In genomic region chr20:49811825-49812462, GRCh38 we compare ENCODE assay signal across 8 cellular contexts. TPM values are rescaled to one million over a fixed set of nuclear protein-coding genes. Genes with fewer than 3 reads are reported as not detected.
A peak's percentile ranks its signal among the peaks of the same experiment; 100 is the strongest.
DNase-seq lines count a peak whose midpoint lies in the region; TF ChIP-seq lines count a peak whose summit lies in the region.

No MANE protein-coding gene starts in this region.

- intact Hi-C loops in ascending aorta (cut with DNase I), result loop anchor here (1.0 to 5.0 kb wide), 4 partner anchors 35 to 103 kb away; partner anchors contain the start of gene SPATA2

- peak overlapping the region; percentile 88 for H3K4me3 ChIP-seq in HUES48 (ENCODE audit: low read depth, low read length)
- H3K4me3 ChIP-seq in ascending aorta, result peak overlapping the region; percentile 72 to 94
- H3K4me3 ChIP-seq in subcutaneous abdominal adipose tissue (ENCODE audit: low read depth in 1 of 5, low read length in 5 of 5), result peak overlapping the region; percentile 80 to 96 (median 86)

- H3K27ac ChIP-seq in HUES48 (ENCODE audit: low read depth, low read length), result peak overlapping the region; percentile 91
- H3K27ac ChIP-seq in ascending aorta, result peak overlapping the region; percentile 89 to 96
- H3K27ac ChIP-seq in subcutaneous abdominal adipose tissue (ENCODE audit: low read depth, low read length), result peak overlapping the region; percentile 95

- H3K9me3 ChIP-seq in HUES48 (ENCODE audit: control insufficient read depth, insufficient read depth, low read length) (no peaks in the 10 kb centered on the region), ascending aorta (no peaks in the 10 kb centered on the region), subcutaneous abdominal adipose tissue (ENCODE audit: control insufficient read depth in 5 of 5, low read length in 5 of 5) (no peaks in the 10 kb centered on the region)

- peaks cover 7% of the 10 kb centered on the region for H3K4me1 ChIP-seq in HUES48 (ENCODE audit: control insufficient read depth, insufficient read depth, low read length)
- H3K4me1 ChIP-seq in ascending aorta, result peaks cover 0 to 8% of the 10 kb centered on the region in 2 donors
- H3K4me1 ChIP-seq in subcutaneous abdominal adipose tissue (ENCODE audit: control insufficient read depth in 5 of 5, insufficient read depth in 5 of 5, low read length in 5 of 5), result peaks cover 5 to 24% (median 22%) of the 10 kb centered on the region in 5 donors

- peak overlapping the region; percentile 62 for H3K9ac ChIP-seq in HUES48 (ENCODE audit: low read depth, low read length)
- H3K9ac ChIP-seq in subcutaneous abdominal adipose tissue (ENCODE audit: low read length in 5 of 5), result peak overlapping the region; percentile 42 to 94 (median 91)

- DNase-seq in EH (ENCODE audit: low read depth) (peak; percentile 63), ascending aorta (ENCODE audit: low spot score in 2 of 2) (no peak), islet precursor cell (peak; percentile 81), Ammon's horn (ENCODE audit: low spot score) (no peak), mucosa of gallbladder (ENCODE audit: low spot score) (no peak), KG1 (lab: John Stamatoyannopoulos, UW) (no peak)

- TF ChIP-seq CTCF in ascending aorta (IDR thresholded peaks at IDR 0.05), result no peak

- H3K27me3 ChIP-seq in HUES48 (ENCODE audit: control insufficient read depth, insufficient read depth, low read length) (no peaks in the 10 kb centered on the region), ascending aorta (no peaks in the 10 kb centered on the region), subcutaneous abdominal adipose tissue (ENCODE audit: control insufficient read depth in 5 of 5, insufficient read depth in 4 of 5, low read length in 5 of 5) (no peaks in the 10 kb centered on the region)

- H3K36me3 ChIP-seq in HUES48 (ENCODE audit: control insufficient read depth, insufficient read depth, low read length) (peaks cover 8% of the 10 kb centered on the region), ascending aorta (peaks cover 0 to 19% of the 10 kb centered on the region in 2 donors), subcutaneous abdominal adipose tissue (ENCODE audit: control insufficient read depth in 5 of 5, insufficient read depth in 5 of 5, low read length in 5 of 5) (peaks cover 2 to 14% (median 12%) of the 10 kb centered on the region in 5 donors)

RNA-seq across cellular contexts. Expression of gene SLC9A8, which starts 0.7 kb away (rescaled TPM):
- 9.7 TPM for total RNA-seq in ascending aorta
- 9.7 TPM for total RNA-seq in mucosa of gallbladder

Comparison
In these comparisons a context has a peak if more than half of its experiments do, and no peak if none do; other contexts are left out.
1. DNase-seq: peak in EH (single experiment) and islet precursor cell (single experiment); none in ascending aorta (0 of 2), Ammon's horn (single experiment), mucosa of gallbladder (single experiment) and KG1 (single experiment).
2. Peak in every context shown above with its lines, with median percentiles within 50 percentile points of each other: H3K27ac ChIP-seq and H3K4me3 ChIP-seq.